15 cellular contexts compared by ENCODE assay signal in the genomic region with DNA sequence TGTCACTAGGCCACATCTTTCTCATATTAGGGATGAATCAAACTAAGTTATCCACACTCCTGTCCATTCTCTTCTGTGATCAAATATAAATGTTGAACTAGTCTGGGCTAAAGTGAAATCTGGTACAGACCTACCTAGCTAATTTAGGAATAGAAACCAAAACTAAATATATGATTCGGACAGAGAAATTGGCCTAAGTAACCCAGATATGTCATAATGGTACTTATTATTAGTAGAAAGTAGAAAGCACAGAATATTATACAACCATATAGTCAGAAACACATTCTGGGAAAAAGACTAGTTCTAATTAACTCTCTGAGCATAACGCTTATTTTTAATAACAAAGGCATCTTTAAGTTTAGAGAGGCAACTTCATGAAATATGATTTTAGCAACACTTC.
DNase-seq lines count a peak whose midpoint lies in the region; ATAC-seq and TF ChIP-seq lines count a peak whose summit lies in the region.
"Had no signal": no experiment of that assay in that cellular context is flagged by ENCODE, and none has a peak within 500 bp of the region (broad histone marks: within the 10 kb centered on the region; RNA-seq: fewer than 3 reads in every experiment).

No MANE protein-coding gene starts in this region.

- DNase-seq in GM10266 (ENCODE audit: extremely low spot score) (peak; percentile 25), COR-L47 (lab: John Stamatoyannopoulos, UW) (no peak), NCI-H2227 (lab: John Stamatoyannopoulos, UW; ENCODE audit: unreplicated experiment) (no peak), prostate gland (ENCODE audit: low spot score) (no peak)
- no peak for DNase-seq in CD8-positive, alpha-beta T cell
- DNase-seq: activated CD4-positive, alpha-beta memory T cell treated with anti-CD3 and anti-CD28 coated beads for 36 hours; colonic mucosa; NCI-H1694; retina had no signal

- H3K27ac ChIP-seq in CD8-positive, alpha-beta T cell (ENCODE audit: low read depth, low read length): no peak overlapping the region
- no peak overlapping the region for H3K27ac ChIP-seq in prostate gland
- H3K27ac ChIP-seq: A549, colonic mucosa had no signal

- intact Hi-C loops in CD8-positive, alpha-beta T cell (cut with DNase I, micrococcal nuclease): no loop called here
- intact Hi-C loops in prostate gland (cut with DNase I): no loop called here

- no peak overlapping the region for H3K4me3 ChIP-seq in CD8-positive, alpha-beta T cell (ENCODE audit: low read depth, low read length)
- no peak overlapping the region for H3K4me3 ChIP-seq in prostate gland
- H3K4me3 ChIP-seq: A549, colonic mucosa had no signal

- no peaks in the 10 kb centered on the region for H3K4me1 ChIP-seq in CD8-positive, alpha-beta T cell (ENCODE audit: insufficient read depth, low read length)
- no peaks in the 10 kb centered on the region for H3K4me1 ChIP-seq in prostate gland (replicated peaks)
- H3K4me1 ChIP-seq: colonic mucosa had no signal

- TF ChIP-seq POLR2A in prostate gland (IDR thresholded peaks at IDR 0.05): no peak

- H3K36me3 ChIP-seq in CD8-positive, alpha-beta T cell (ENCODE audit: insufficient read depth, low read length): no peaks in the 10 kb centered on the region
- no peaks in the 10 kb centered on the region for H3K36me3 ChIP-seq in prostate gland
- H3K36me3 ChIP-seq: colonic mucosa had no signal

- H3K9me3 Mint-ChIP-seq in CD8-positive, alpha-beta T cell: no peaks in the 10 kb centered on the region
- H3K9me3 Mint-ChIP-seq: activated CD4-positive, alpha-beta memory T cell treated with anti-CD3 and anti-CD28 coated beads for 36 hours; IgD-negative memory B cell had no signal

- no peaks in the 10 kb centered on the region for H3K9me3 ChIP-seq in CD8-positive, alpha-beta T cell (ENCODE audit: low read length)
- H3K9me3 ChIP-seq in prostate gland: no peaks in the 10 kb centered on the region
- H3K9me3 ChIP-seq: A549, colonic mucosa had no signal

- no peak overlapping the region for H3K4me3 Mint-ChIP-seq in CD8-positive, alpha-beta T cell
- H3K4me3 Mint-ChIP-seq: activated CD4-positive, alpha-beta memory T cell treated with anti-CD3 and anti-CD28 coated beads for 36 hours had no signal

- H3K27me3 ChIP-seq in CD8-positive, alpha-beta T cell (ENCODE audit: insufficient read depth, low read length): no peaks in the 10 kb centered on the region
- H3K27me3 ChIP-seq in prostate gland (replicated peaks; ENCODE audit: insufficient read depth): no peaks in the 10 kb centered on the region
- H3K27me3 ChIP-seq: colonic mucosa had no signal

- no peaks in the 10 kb centered on the region for H3K4me1 Mint-ChIP-seq in CD8-positive, alpha-beta T cell (ENCODE audit: low read depth)

- H3K27me3 Mint-ChIP-seq in CD8-positive, alpha-beta T cell (ENCODE audit: low read depth): no peaks in the 10 kb centered on the region
- H3K27me3 Mint-ChIP-seq: activated CD4-positive, alpha-beta memory T cell treated with anti-CD3 and anti-CD28 coated beads for 36 hours had no signal

- 90% methylated on average over 2 of the region's 2 CpGs for WGBS in prostate gland

- CTCF ChIA-PET in CD8-positive, alpha-beta T cell (lab: Charles Lee): no interaction called here

- TF ChIP-seq CTCF in GM10266 (IDR thresholded peaks at IDR 0.05; ENCODE audit: control insufficient read depth, insufficient read depth, low read depth, missing control alignments) (no peak), prostate gland (IDR thresholded peaks at IDR 0.05) (no peak)
- TF ChIP-seq CTCF in CD8-positive, alpha-beta T cell (IDR thresholded peaks at IDR 0.05): no peak

- ATAC-seq in GM19324 (IDR thresholded peaks at IDR 0.05; ENCODE audit: low FRiP score, unreplicated experiment) (peak; percentile 76), HG02571 (IDR thresholded peaks at IDR 0.05; ENCODE audit: unreplicated experiment) (peak; percentile 84), HG03139 (IDR thresholded peaks at IDR 0.05; ENCODE audit: unreplicated experiment) (peak; percentile 71)
- ATAC-seq in CD8-positive, alpha-beta T cell: no peak
- ATAC-seq: A549; activated naive CD4-positive, alpha-beta T cell treated with anti-CD3 and anti-CD28 coated beads, Interleukin-2, amount 50 U/mL, for 72 hours had no signal

- H3K27ac Mint-ChIP-seq in CD8-positive, alpha-beta T cell: no peak overlapping the region
- H3K27ac Mint-ChIP-seq: activated CD4-positive, alpha-beta memory T cell treated with anti-CD3 and anti-CD28 coated beads for 36 hours; activated naive CD4-positive, alpha-beta T cell treated with anti-CD3 and anti-CD28 coated beads, Interleukin-2, amount 50 U/mL, for 72 hours; IgD-negative memory B cell had no signal

- H3K36me3 Mint-ChIP-seq in CD8-positive, alpha-beta T cell: no peaks in the 10 kb centered on the region
- H3K36me3 Mint-ChIP-seq: activated CD4-positive, alpha-beta memory T cell treated with anti-CD3 and anti-CD28 coated beads for 36 hours; activated naive CD4-positive, alpha-beta T cell treated with anti-CD3 and anti-CD28 coated beads, Interleukin-2, amount 50 U/mL, for 72 hours had no signal

- POLR2A ChIA-PET in CD8-positive, alpha-beta T cell (lab: Charles Lee): no interaction called here
